27 cellular contexts compared by ENCODE assay signal in genomic region chr6:3587660-3588059, GRCh38.
"Had no signal": no experiment of that assay in that cellular context is flagged by ENCODE, and none has a peak within 500 bp of the region (broad histone marks: within the 10 kb centered on the region; RNA-seq: fewer than 3 reads in every experiment).

No MANE protein-coding gene starts in this region.

- DNase-seq: colonic mucosa; cortex of kidney; dermis blood vessel endothelial cell; dorsolateral prefrontal cortex; effector CD4-positive, alpha-beta T cell; effector CD8-positive, alpha-beta T cell; effector memory CD4-positive, alpha-beta T cell; effector memory CD8-positive, alpha-beta T cell; endodermal cell; erythroblast; esophagus squamous epithelium; foreskin fibroblast; foreskin keratinocyte; foreskin melanocyte; gastrocnemius medialis; glutamatergic neuron; head of caudate nucleus; heart left ventricle; heart right ventricle had no signal

- ATAC-seq: effector memory CD8-positive, alpha-beta T cell; esophagus mucosa; foreskin keratinocyte; gastrocnemius medialis; gastroesophageal sphincter; heart left ventricle; heart right ventricle had no signal

- H3K27ac ChIP-seq: colonic mucosa, dorsolateral prefrontal cortex, epithelial cell of prostate, esophagus muscularis mucosa, esophagus squamous epithelium, foreskin keratinocyte, gastrocnemius medialis, gastroesophageal sphincter, heart left ventricle, heart right ventricle had no signal

- FAIRE-seq: colon, endometrium, endothelial cell of umbilical vein, frontal cortex had no signal

- H3K36me3 ChIP-seq: colonic mucosa, esophagus muscularis mucosa, esophagus squamous epithelium, gastrocnemius medialis, gastroesophageal sphincter, heart left ventricle, heart right ventricle had no signal

- H3K9me3 ChIP-seq: colonic mucosa had no signal

- H3K27me3 ChIP-seq: colonic mucosa, dorsolateral prefrontal cortex, esophagus muscularis mucosa, esophagus squamous epithelium, foreskin keratinocyte, gastroesophageal sphincter, heart left ventricle had no signal

- H3K4me1 ChIP-seq: colonic mucosa, gastrocnemius medialis had no signal

- H3K4me3 ChIP-seq: colonic mucosa, dorsolateral prefrontal cortex, esophagus muscularis mucosa, esophagus squamous epithelium, gastroesophageal sphincter, heart left ventricle, heart right ventricle had no signal
